In the genomic region with DNA sequence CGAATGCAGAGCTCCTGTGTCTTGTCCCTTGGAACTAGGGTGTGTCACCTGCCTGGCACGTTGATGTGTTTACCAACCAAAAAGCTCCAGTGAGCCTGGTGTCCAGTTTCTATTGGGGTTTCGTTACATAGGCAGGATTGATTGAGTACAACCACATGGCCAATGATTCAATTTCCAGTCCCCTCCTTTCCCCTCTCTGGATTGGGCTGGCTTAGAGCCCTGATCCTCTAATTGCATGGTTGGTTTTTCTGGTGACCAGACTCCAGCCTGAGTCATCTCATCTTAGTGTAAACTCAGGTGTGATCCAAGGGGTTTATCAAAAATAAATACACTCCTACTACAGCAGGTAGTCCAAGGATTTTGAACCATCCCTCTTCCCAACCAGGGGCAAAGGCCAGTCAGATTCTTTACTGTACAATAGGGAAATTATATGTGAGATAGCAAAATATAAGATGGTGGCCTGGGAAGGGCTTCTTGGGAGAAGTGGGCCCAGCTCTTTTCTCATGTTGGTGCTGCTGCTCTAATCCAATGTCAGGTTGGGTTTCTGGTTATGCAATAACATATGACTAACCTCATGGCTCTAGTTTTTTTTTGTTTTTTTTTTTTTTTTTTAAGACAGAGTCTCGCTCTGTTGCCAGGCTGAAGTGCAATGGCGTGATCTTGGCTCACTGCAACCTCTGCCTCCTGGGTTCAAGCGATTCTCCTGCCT, we compare ENCODE assay signal across 10 cellular contexts.
A peak's percentile ranks its signal among the peaks of the same experiment; 100 is the strongest.
DNase-seq lines count a peak whose midpoint lies in the region; ATAC-seq and TF ChIP-seq lines count a peak whose summit lies in the region.
"Had no signal": no experiment of that assay in that cellular context is flagged by ENCODE, and none has a peak within 500 bp of the region (broad histone marks: within the 10 kb centered on the region; RNA-seq: fewer than 3 reads in every experiment).

No MANE protein-coding gene starts in this region.

- no peak for TF ChIP-seq CTCF in CD8-positive, alpha-beta T cell (IDR thresholded peaks at IDR 0.05)
- TF ChIP-seq CTCF in body of pancreas (IDR thresholded peaks at IDR 0.05) (no peak), right lobe of liver (IDR thresholded peaks at IDR 0.05) (no peak)

- no peaks in the 10 kb centered on the region for H3K27me3 ChIP-seq in CD8-positive, alpha-beta T cell (ENCODE audit: insufficient read depth, low read length)
- H3K27me3 ChIP-seq in MG63 (no peaks in the 10 kb centered on the region), body of pancreas (no peaks in the 10 kb centered on the region), right lobe of liver (no peaks in the 10 kb centered on the region)

- H3K4me3 Mint-ChIP-seq in CD8-positive, alpha-beta T cell: no peak overlapping the region

- H3K27ac Mint-ChIP-seq in CD8-positive, alpha-beta T cell: no peak overlapping the region

- no peaks in the 10 kb centered on the region for H3K36me3 ChIP-seq in CD8-positive, alpha-beta T cell (ENCODE audit: insufficient read depth, low read length)
- H3K36me3 ChIP-seq in MG63: no peaks in the 10 kb centered on the region
- H3K36me3 ChIP-seq in body of pancreas (replicated peaks in 1 of 2; ENCODE audit: insufficient read depth in 1 of 2, low read depth in 2 of 2): no peaks in the 10 kb centered on the region
- no peaks in the 10 kb centered on the region for H3K36me3 ChIP-seq in right lobe of liver
- H3K36me3 ChIP-seq: prostate gland had no signal

- WGBS in body of pancreas, 2 donors: 34 to 42% methylated on average over 6 of the region's 6 CpGs
- WGBS in right lobe of liver (ENCODE audit: insufficient coverage, low coverage, low lambda C conversion rate, missing lambda C conversion rate): 72% methylated on average over 3 of the region's 6 CpGs

- no peaks in the 10 kb centered on the region for H3K27me3 Mint-ChIP-seq in CD8-positive, alpha-beta T cell (ENCODE audit: low read depth)

- peak; percentile 34 for ATAC-seq in CD8-positive, alpha-beta T cell
- peak; percentile 94 for ATAC-seq in body of pancreas
- ATAC-seq in right lobe of liver: peak; percentile 46 to 92 (median 52)
- no peak for ATAC-seq in HG02588 (IDR thresholded peaks at IDR 0.05; ENCODE audit: unreplicated experiment)
- no peak for ATAC-seq in HG02840 (IDR thresholded peaks at IDR 0.05; ENCODE audit: low FRiP score, unreplicated experiment)
- ATAC-seq in GM21737 (IDR thresholded peaks at IDR 0.05; ENCODE audit: unreplicated experiment): no peak

- H3K4me3 ChIP-seq in CD8-positive, alpha-beta T cell (ENCODE audit: low read depth, low read length): no peak overlapping the region
- no peak overlapping the region for H3K4me3 ChIP-seq in MG63
- H3K4me3 ChIP-seq in body of pancreas: no peak overlapping the region
- H3K4me3 ChIP-seq in right lobe of liver: no peak overlapping the region
- H3K4me3 ChIP-seq: prostate gland had no signal

- TF ChIP-seq POLR2A in body of pancreas (IDR thresholded peaks at IDR 0.05) (no peak), right lobe of liver (IDR thresholded peaks at IDR 0.05) (no peak)

- peaks cover 13% of the 10 kb centered on the region for H3K36me3 Mint-ChIP-seq in CD8-positive, alpha-beta T cell

- DNase-seq in CD8-positive, alpha-beta T cell: no peak
- DNase-seq in MG63: peak; percentile 36
- peak; percentile 65 to 89 (median 78) for DNase-seq in body of pancreas
- peak in 1 of 3 donors; percentile 42 for DNase-seq in right lobe of liver
- no peak for DNase-seq in NCI-H1092 (lab: John Stamatoyannopoulos, UW)
- DNase-seq: DMS 273 treated with DMSO at 0.1 percent for 48 hours had no signal

- no peaks in the 10 kb centered on the region for H3K9me3 ChIP-seq in CD8-positive, alpha-beta T cell (ENCODE audit: low read length)
- H3K9me3 ChIP-seq in MG63 (no peaks in the 10 kb centered on the region), body of pancreas (no peaks in the 10 kb centered on the region), right lobe of liver (no peaks in the 10 kb centered on the region)
- H3K9me3 ChIP-seq: prostate gland had no signal

- H3K27ac ChIP-seq in CD8-positive, alpha-beta T cell (ENCODE audit: low read depth, low read length): no peak overlapping the region
- peak overlapping the region; percentile 77 to 86 (median 82) for H3K27ac ChIP-seq in body of pancreas
- peak overlapping the region in 2 of 3 donors; percentile 15 to 48 for H3K27ac ChIP-seq in right lobe of liver
- H3K27ac ChIP-seq: prostate gland had no signal

- peaks cover 63% of the 10 kb centered on the region for H3K4me1 Mint-ChIP-seq in CD8-positive, alpha-beta T cell (ENCODE audit: low read depth)

- POLR2A ChIA-PET in CD8-positive, alpha-beta T cell (lab: Charles Lee): no interaction called here

- H3K4me1 ChIP-seq in CD8-positive, alpha-beta T cell (ENCODE audit: insufficient read depth, low read length): peaks cover 18% of the 10 kb centered on the region
- peaks cover 44% of the 10 kb centered on the region for H3K4me1 ChIP-seq in body of pancreas
- H3K4me1 ChIP-seq in right lobe of liver: peaks cover 0 to 4% (median 0%) of the 10 kb centered on the region in 4 donors
- H3K4me1 ChIP-seq: prostate gland had no signal

- CTCF ChIA-PET in CD8-positive, alpha-beta T cell (lab: Charles Lee): interaction anchor here (1.1 to 2.0 kb wide), 3 partner anchors 9 to 223 kb away, joined by 3 to 8 read pairs (median 5); no protein-coding TSS in a partner anchor

- intact Hi-C loops in CD8-positive, alpha-beta T cell (cut with DNase I, micrococcal nuclease): no loop called here
- intact Hi-C loops in body of pancreas (cut with DNase I): no loop called here
- intact Hi-C loops in right lobe of liver (cut with DNase I): no loop called here

- H3K9me3 Mint-ChIP-seq in CD8-positive, alpha-beta T cell: peaks cover 2% of the 10 kb centered on the region

Comparison
In these comparisons a context has a peak if more than half of its experiments do, and no peak if none do; other contexts are left out.
1. ATAC-seq: peak in CD8-positive, alpha-beta T cell (single experiment), body of pancreas (single experiment) and right lobe of liver (4 of 4); none in HG02588 (single experiment), HG02840 (single experiment) and GM21737 (single experiment).
2. DNase-seq: peak in MG63 (single experiment) and body of pancreas (4 of 4); none in CD8-positive, alpha-beta T cell (0 of 7) and NCI-H1092 (single experiment).